Comparison of ENCODE assay signal across 33 cellular contexts in the genomic region with DNA sequence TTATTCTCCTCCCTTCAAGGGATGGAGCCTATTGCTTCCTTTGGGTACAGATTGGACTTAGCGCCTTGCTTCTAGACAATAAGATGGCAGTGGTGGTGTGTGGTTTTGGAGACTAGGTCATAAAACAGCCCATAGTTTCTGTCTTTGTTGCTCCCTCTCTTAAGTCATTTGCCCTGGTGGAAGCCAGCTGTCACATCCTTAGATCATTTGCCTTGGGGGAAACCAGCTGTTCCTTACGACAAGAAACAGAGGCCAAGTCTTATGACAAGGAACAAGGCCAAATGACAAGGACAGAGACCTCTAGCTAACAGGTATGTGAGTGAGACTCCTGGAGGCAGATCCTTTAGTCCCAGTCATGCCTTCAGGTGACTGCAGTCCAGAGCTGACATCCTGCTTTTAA. TPM values are rescaled to one million over a fixed set of nuclear protein-coding genes. Genes with fewer than 3 reads are reported as not detected.
DNase-seq lines count a peak whose midpoint lies in the region; ATAC-seq lines count a peak whose summit lies in the region.
"Had no signal": no experiment of that assay in that cellular context is flagged by ENCODE, and none has a peak within 500 bp of the region (broad histone marks: within the 10 kb centered on the region; RNA-seq: fewer than 3 reads in every experiment).

No MANE protein-coding gene starts in this region.

- DNase-seq in H4 (ENCODE audit: low spot score) (peak; percentile 38), NCI-H524 treated with DMSO at 0.1 percent for 48 hours (lab: John Stamatoyannopoulos, UW) (peak; percentile 62), islet precursor cell (peak; percentile 89), trophoblast cell (peak; percentile 50 to 74), NCI-H748 (lab: John Stamatoyannopoulos, UW; ENCODE audit: unreplicated experiment) (no peak)
- no peak for DNase-seq in stimulated activated CD4-positive, alpha-beta T cell treated with anti-CD3 and anti-CD28 coated beads, Interleukin-15, amount 100 ng/mL, for 24 hours
- no peak for DNase-seq in activated CD4-positive, alpha-beta T cell treated with anti-CD3 and anti-CD28 coated beads, Interleukin-2, amount 50 U/mL, for 48 hours
- DNase-seq: activated CD4-positive, alpha-beta T cell treated with anti-CD3 and anti-CD28 coated beads, Interleukin-2, amount 10 ng/mL, durations not matched to agents 7 days and 5 days; activated gamma-delta T cell treated with Interleukin-2 at 50 U/mL for 16 hours; activated naive CD8-positive, alpha-beta T cell treated with anti-CD3 and anti-CD28 coated beads, Interleukin-2, amount 50 U/mL, for 24 hours; activated T-cell treated with anti-CD3 and anti-CD28 coated beads, Interleukin-2, amount 50 U/mL, for 4 hours; caudate nucleus; DMS79; esophagus squamous epithelium; foreskin melanocyte; Kasumi-1; naive thymus-derived CD4-positive, alpha-beta T cell; NCI-H1048; NCI-H1694 treated with DMSO at 0.1 percent for 48 hours; NCI-H774; stimulated activated CD4-positive, alpha-beta T cell treated with anti-CD3 and anti-CD28 coated beads, Interleukin-1b, Interleukin-23, amount 100 ng/mL, for 48 hours; stimulated activated CD8-positive, alpha-beta memory T cell treated with anti-CD3 and anti-CD28 coated beads, Interleukin-4, amount 100 ng/mL, for 48 hours; stimulated activated naive CD8-positive, alpha-beta T cell treated with anti-CD3 and anti-CD28 coated beads, Interleukin-15, amount 100 ng/mL, for 72 hours; T-helper 9 cell; upper lobe of left lung; WERI-Rb-1 had no signal

- no peak overlapping the region for H2BK12ac ChIP-seq in trophoblast cell (ENCODE audit: low read length)

- no peaks in the 10 kb centered on the region for H3K27me3 ChIP-seq in trophoblast cell (ENCODE audit: insufficient read depth, low read length)
- H3K27me3 ChIP-seq: esophagus squamous epithelium, upper lobe of left lung had no signal

- no CpG with 5 or more reads among the region's 2 CpGs for WGBS in trophoblast cell (ENCODE audit: extremely low coverage, insufficient coverage, insufficient read length)

- H3K79me1 ChIP-seq in trophoblast cell (ENCODE audit: low read length) = no peaks in the 10 kb centered on the region

- H3K4ac ChIP-seq in trophoblast cell (ENCODE audit: low read depth, low read length) = no peak overlapping the region

- no peak overlapping the region for H3K23ac ChIP-seq in trophoblast cell (ENCODE audit: low read length)

- H3K14ac ChIP-seq in trophoblast cell (ENCODE audit: low read length) = no peak overlapping the region

- H3K4me1 ChIP-seq in trophoblast cell (ENCODE audit: control insufficient read depth in 1 of 2, insufficient read depth in 2 of 2, low read length in 2 of 2) = peaks cover 0 to 4% of the 10 kb centered on the region in 2 experiments
- H3K4me1 ChIP-seq: upper lobe of left lung had no signal

- H3K36me3 ChIP-seq in trophoblast cell (ENCODE audit: control insufficient read depth in 1 of 2, insufficient read depth in 2 of 2, low read length in 2 of 2) = no peaks in the 10 kb centered on the region
- H3K36me3 ChIP-seq: esophagus squamous epithelium, upper lobe of left lung, WERI-Rb-1 had no signal

- no peak overlapping the region for H3K27ac ChIP-seq in trophoblast cell (ENCODE audit: low read depth, low read length)
- H3K27ac ChIP-seq: esophagus squamous epithelium, HL-60, skin epidermis, upper lobe of left lung, WERI-Rb-1 had no signal

- no peak overlapping the region for H4K91ac ChIP-seq in trophoblast cell (ENCODE audit: low read depth, low read length)

- H3K4me3 ChIP-seq in trophoblast cell (ENCODE audit: low read depth, low read length) = no peak overlapping the region
- H3K4me3 ChIP-seq: esophagus squamous epithelium, skin epidermis, upper lobe of left lung had no signal

- H3K9me3 ChIP-seq in trophoblast cell (ENCODE audit: insufficient read depth, low read depth, low read length) = no peaks in the 10 kb centered on the region
- H3K9me3 ChIP-seq: esophagus squamous epithelium, upper lobe of left lung had no signal

- no peak overlapping the region for H2AK5ac ChIP-seq in trophoblast cell (ENCODE audit: low read length)

- H3K4me2 ChIP-seq in trophoblast cell (ENCODE audit: low read length) = peak overlapping the region; percentile 5

- H3K79me2 ChIP-seq in trophoblast cell (ENCODE audit: control insufficient read depth, insufficient read depth, low read length, poor library complexity) = no peaks in the 10 kb centered on the region

- ATAC-seq in GM21367 (IDR thresholded peaks at IDR 0.05; ENCODE audit: unreplicated experiment) = no peak
- ATAC-seq: activated naive CD8-positive, alpha-beta T cell treated with anti-CD3 and anti-CD28 coated beads, Interleukin-2, amount 50 U/mL, for 24 hours; activated T-cell treated with anti-CD3 and anti-CD28 coated beads, Interleukin-2, amount 50 U/mL, for 4 hours; left lobe of liver; naive thymus-derived CD4-positive, alpha-beta T cell; stimulated activated naive CD8-positive, alpha-beta T cell treated with anti-CD3 and anti-CD28 coated beads, Interleukin-15, amount 100 ng/mL, for 72 hours had no signal

- H3K9ac ChIP-seq in trophoblast cell (ENCODE audit: low read length) = no peak overlapping the region

- H3K18ac ChIP-seq in trophoblast cell (ENCODE audit: low read length) = no peak overlapping the region

- H2AFZ ChIP-seq in trophoblast cell (ENCODE audit: insufficient read depth, low read length, poor library complexity) = no peak overlapping the region

- no peak overlapping the region for H4K8ac ChIP-seq in trophoblast cell (ENCODE audit: low read depth, low read length)

- H4K12ac ChIP-seq in trophoblast cell (ENCODE audit: low read depth, low read length) = no peak overlapping the region

- no peak overlapping the region for H2BK5ac ChIP-seq in trophoblast cell (ENCODE audit: low read depth, low read length, poor library complexity)

- no peak overlapping the region for H2BK120ac ChIP-seq in trophoblast cell (ENCODE audit: insufficient read depth, low read length, poor library complexity)

RNA-seq across cellular contexts. Expression of gene PALS1, which starts 9.2 kb away (rescaled TPM):
- 20.4 and 24.2 TPM in 2 replicates for total RNA-seq in H4 (2014; rRNA removed; shearing (Covaris generic))
- polyA plus RNA-seq in trophoblast cell (2013) = 17.8 and 18.6 TPM in 2 replicates

RNA-seq across cellular contexts. Expression of gene GARIN2, which starts 42.8 kb away (rescaled TPM):
- not detected in 2 replicates for total RNA-seq in H4 (2014; rRNA removed; shearing (Covaris generic))
- polyA plus RNA-seq in trophoblast cell (2013) = 0.62 and 0.67 TPM in 2 replicates
- total RNA-seq: activated T-cell treated with anti-CD3 and anti-CD28 coated beads, Interleukin-2, amount 50 U/mL, for 4 hours; esophagus squamous epithelium; mesenteric fat pad; naive thymus-derived CD4-positive, alpha-beta T cell; osteoblast had no signal
- polyA plus RNA-seq: BJ; naive thymus-derived CD4-positive, alpha-beta T cell had no signal

Comparison
In these comparisons a context has a peak if more than half of its experiments do, and no peak if none do; other contexts are left out.
1. DNase-seq: peak in H4 (single experiment), NCI-H524 treated with DMSO at 0.1 percent for 48 hours (single experiment), islet precursor cell (single experiment) and trophoblast cell (2 of 2); none in stimulated activated CD4-positive, alpha-beta T cell treated with anti-CD3 and anti-CD28 coated beads, Interleukin-15, amount 100 ng/mL, for 24 hours (single experiment), NCI-H748 (single experiment) and activated CD4-positive, alpha-beta T cell treated with anti-CD3 and anti-CD28 coated beads, Interleukin-2, amount 50 U/mL, for 48 hours (0 of 2).